ENCODE assay signal across 14 cellular contexts in genomic region chr20:33825340-33826269, GRCh38. TPM values are rescaled to one million over a fixed set of nuclear protein-coding genes. Genes with fewer than 3 reads are reported as not detected.
DNase-seq lines count a peak whose midpoint lies in the region; ATAC-seq and TF ChIP-seq lines count a peak whose summit lies in the region.
"Had no signal": no experiment of that assay in that cellular context is flagged by ENCODE, and none has a peak within 500 bp of the region (broad histone marks: within the 10 kb centered on the region; RNA-seq: fewer than 3 reads in every experiment).

No MANE protein-coding gene starts in this region.

- H3K4me1 Mint-ChIP-seq in CD14-positive monocyte = peaks cover 65% of the 10 kb centered on the region
- H3K4me1 Mint-ChIP-seq in naive thymus-derived CD8-positive, alpha-beta T cell = peaks cover 44 to 86% (median 79%) of the 10 kb centered on the region in 4 donors

- H3K4me3 Mint-ChIP-seq in CD14-positive monocyte = no peak overlapping the region
- peak overlapping the region in 2 of 10 donors; percentile 49 to 60 for H3K4me3 Mint-ChIP-seq in naive thymus-derived CD8-positive, alpha-beta T cell
- H3K4me3 Mint-ChIP-seq: activated CD4-positive, alpha-beta T cell treated with anti-CD3 and anti-CD28 coated beads, Interleukin-2, amount 10 ng/mL, durations not matched to agents 24 days and 14 days had no signal

- no peak overlapping the region for H3K9ac ChIP-seq in KMS-11

- ATAC-seq in naive thymus-derived CD8-positive, alpha-beta T cell = no peak
- no peak for ATAC-seq in HG02938 (IDR thresholded peaks at IDR 0.05; ENCODE audit: unreplicated experiment)
- ATAC-seq: heart right ventricle; psoas muscle; stimulated activated naive CD8-positive, alpha-beta T cell treated with anti-CD3 and anti-CD28 coated beads, Interleukin-15, Interleukin-2, amounts not matched to agents 100 U/mL and 50 U/mL, for 24 hours had no signal

- H3K27me3 Mint-ChIP-seq in CD14-positive monocyte (ENCODE audit: low read depth in 3 of 3) = no peaks in the 10 kb centered on the region
- no peaks in the 10 kb centered on the region for H3K27me3 Mint-ChIP-seq in naive thymus-derived CD8-positive, alpha-beta T cell
- H3K27me3 Mint-ChIP-seq: activated CD4-positive, alpha-beta T cell treated with anti-CD3 and anti-CD28 coated beads, Interleukin-2, amount 10 ng/mL, durations not matched to agents 24 days and 14 days had no signal

- no peak for DNase-seq in CD14-positive monocyte (ENCODE audit: low spot score)
- DNase-seq in coronary artery (ENCODE audit: low spot score) = no peak
- DNase-seq in naive thymus-derived CD8-positive, alpha-beta T cell = no peak
- no peak for DNase-seq in DMS153 (lab: John Stamatoyannopoulos, UW)
- DNase-seq in foreskin fibroblast = no peak
- DNase-seq in NCI-H1105 (lab: John Stamatoyannopoulos, UW) = no peak
- DNase-seq: activated CD4-positive, alpha-beta T cell treated with anti-CD3 and anti-CD28 coated beads, Interleukin-2, amount 10 ng/mL, durations not matched to agents 24 days and 14 days; heart right ventricle; Kasumi-1; psoas muscle; stimulated activated CD4-positive, alpha-beta T cell treated with anti-CD3 and anti-CD28 coated beads, Interleukin-4, amount 100 ng/mL, for 24 hours; stimulated activated naive CD8-positive, alpha-beta T cell treated with anti-CD3 and anti-CD28 coated beads, Interleukin-15, Interleukin-2, amounts not matched to agents 100 U/mL and 50 U/mL, for 24 hours had no signal

- H4K20me1 ChIP-seq in KMS-11 (ENCODE audit: insufficient read depth) = peaks cover 41% of the 10 kb centered on the region

- POLR2A ChIA-PET in naive thymus-derived CD8-positive, alpha-beta T cell (lab: Charles Lee) = no interaction called here

- H3K4me3 ChIP-seq in KMS-11 (IDR thresholded peaks at IDR 0.05; ENCODE audit: insufficient read depth, low read depth, low read length) (no peak overlapping the region), coronary artery (no peak overlapping the region), foreskin fibroblast (ENCODE audit: low read depth in 1 of 2, low read length in 2 of 2) (no peak overlapping the region)
- H3K4me3 ChIP-seq: heart right ventricle, psoas muscle had no signal

- H3K27me3 ChIP-seq in KMS-11 (ENCODE audit: insufficient read depth, low read depth) = no peaks in the 10 kb centered on the region
- H3K27me3 ChIP-seq: heart right ventricle had no signal

- H3K79me2 ChIP-seq in KMS-11 (ENCODE audit: insufficient read depth, low read depth) = peaks cover 100% of the 10 kb centered on the region

- H3K27ac Mint-ChIP-seq in CD14-positive monocyte = peak overlapping the region; percentile 2 to 83 (median 20)
- peak overlapping the region in 9 of 10 donors; percentile 22 to 82 (median 49) for H3K27ac Mint-ChIP-seq in naive thymus-derived CD8-positive, alpha-beta T cell
- H3K27ac Mint-ChIP-seq: activated CD4-positive, alpha-beta T cell treated with anti-CD3 and anti-CD28 coated beads, Interleukin-2, amount 10 ng/mL, durations not matched to agents 24 days and 14 days had no signal

- H3K4me2 ChIP-seq in KMS-11 = peak overlapping the region; percentile 24; the same call in 1 of the 2 replicates

- no peaks in the 10 kb centered on the region; the same call in 1 of the 2 replicates for H3K36me3 ChIP-seq in KMS-11 (ENCODE audit: insufficient read depth)

- no peak overlapping the region for H2AFZ ChIP-seq in KMS-11 (ENCODE audit: low read depth)

- no peaks in the 10 kb centered on the region for H3K9me3 Mint-ChIP-seq in CD14-positive monocyte
- H3K9me3 Mint-ChIP-seq in naive thymus-derived CD8-positive, alpha-beta T cell = no peaks in the 10 kb centered on the region
- H3K9me3 Mint-ChIP-seq: activated CD4-positive, alpha-beta T cell treated with anti-CD3 and anti-CD28 coated beads, Interleukin-2, amount 10 ng/mL, durations not matched to agents 24 days and 14 days had no signal

- TF ChIP-seq CTCF in CD14-positive monocyte (IDR thresholded peaks at IDR 0.05) (no peak), KMS-11 (conservative IDR thresholded peaks at IDR 0.05; ENCODE audit: low read depth, low read length) (no peak), coronary artery (IDR thresholded peaks at IDR 0.05) (no peak), foreskin fibroblast (IDR thresholded peaks at IDR 0.05; ENCODE audit: low read depth, low read length) (no peak)

- peaks cover 98% of the 10 kb centered on the region for H3K4me1 ChIP-seq in KMS-11 (ENCODE audit: low read depth, poor library complexity, severe bottlenecking)

- intact Hi-C loops in CD14-positive monocyte (cut with micrococcal nuclease) = loop anchor here in 1 of 2 donors (5.0 kb wide), 1 partner anchor 378 kb away; no protein-coding TSS in a partner anchor

- H3K27ac ChIP-seq in KMS-11 (peak overlapping the region; percentile 5; the same call in 1 of the 2 replicates), coronary artery (peak overlapping the region; percentile 68 to 69)
- H3K27ac ChIP-seq: psoas muscle had no signal

- H3K36me3 Mint-ChIP-seq in CD14-positive monocyte = peaks cover 12 to 39% of the 10 kb centered on the region in 2 donors
- H3K36me3 Mint-ChIP-seq in naive thymus-derived CD8-positive, alpha-beta T cell = peaks cover 0 to 22% (median 0%) of the 10 kb centered on the region in 3 donors

RNA-seq across cellular contexts. Expression of gene CHMP4B, which starts 14.5 kb away (rescaled TPM):
- 10 to 100 TPM in 1 of 2 donors, 1 to 10 TPM in 1; 7.1 to 10.0 TPM for polyA plus RNA-seq in CD14-positive monocyte
- total RNA-seq in naive thymus-derived CD8-positive, alpha-beta T cell = 10 to 100 TPM; 57.5 to 59.5 TPM
- 1 to 10 TPM; 4.0 to 5.0 (median 4.8) TPM for polyA plus RNA-seq in naive thymus-derived CD8-positive, alpha-beta T cell
